ENCODE assay signal across 37 cellular contexts in the genomic region with DNA sequence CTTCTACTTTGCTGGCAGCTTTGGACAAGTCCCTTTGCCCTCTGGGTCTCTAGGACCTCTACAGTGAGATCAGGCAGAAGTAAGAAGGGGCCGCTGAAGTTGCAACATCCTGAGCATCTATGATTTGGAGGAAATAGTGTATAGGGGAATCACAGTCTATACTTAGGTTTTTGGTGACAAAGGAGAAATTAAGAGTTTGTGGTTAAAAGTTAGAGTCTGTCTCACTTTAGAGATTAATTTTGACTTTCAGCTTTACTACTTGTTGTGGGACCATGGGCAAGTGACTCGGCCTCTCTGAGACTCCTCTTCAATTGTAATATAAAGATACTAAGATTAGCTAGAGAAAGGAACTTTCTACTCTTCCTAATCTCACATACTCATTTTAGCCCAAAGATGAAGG. TPM values are rescaled to one million over a fixed set of nuclear protein-coding genes. Genes with fewer than 3 reads are reported as not detected.
"Had no signal": no experiment of that assay in that cellular context is flagged by ENCODE, and none has a peak within 500 bp of the region (broad histone marks: within the 10 kb centered on the region; RNA-seq: fewer than 3 reads in every experiment).

No MANE protein-coding gene starts in this region.

- H3K9me3 ChIP-seq: adrenal gland, body of pancreas, breast epithelium had no signal

- H3K4me2 ChIP-seq: KMS-11 had no signal

- H3K4me3 ChIP-seq: adrenal gland, body of pancreas, breast epithelium had no signal

- H3K27ac Mint-ChIP-seq: activated CD4-positive, alpha-beta T cell treated with anti-CD3 and anti-CD28 coated beads, Interleukin-2, amount 10 ng/mL, durations not matched to agents 7 days and 5 days; activated CD8-positive, alpha-beta T cell treated with anti-CD3 and anti-CD28 coated beads, Interleukin-2, amount 10 ng/mL, durations not matched to agents 7 days and 5 days; activated naive CD8-positive, alpha-beta T cell treated with anti-CD3 and anti-CD28 coated beads, Interleukin-2, amount 10 ng/mL, durations not matched to agents 7 days and 5 days had no signal

- DNase-seq: activated CD4-positive, alpha-beta T cell treated with anti-CD3 and anti-CD28 coated beads for 1 hour; activated CD4-positive, alpha-beta T cell treated with anti-CD3 and anti-CD28 coated beads, Interleukin-2, amount 10 ng/mL, durations not matched to agents 7 days and 5 days; activated CD4-positive, alpha-beta T cell treated with anti-CD3 and anti-CD28 coated beads, Interleukin-2, amount 50 U/mL, for 48 hours; activated CD4-positive, CD25-positive, alpha-beta regulatory T cell; activated CD8-positive, alpha-beta T cell treated with anti-CD3 and anti-CD28 coated beads, Interleukin-2, amount 10 ng/mL, durations not matched to agents 7 days and 5 days; activated effector memory CD4-positive, alpha-beta T cell treated with anti-CD3 and anti-CD28 coated beads, Interleukin-2, amount 50 U/mL, for 16 hours; activated naive CD4-positive, alpha-beta T cell; activated naive CD4-positive, alpha-beta T cell treated with anti-CD3 and anti-CD28 coated beads, Interleukin-2, amount 50 U/mL, for 16 hours; activated naive CD8-positive, alpha-beta T cell treated with anti-CD3 and anti-CD28 coated beads, Interleukin-2, amount 10 ng/mL, durations not matched to agents 7 days and 5 days; activated T-cell treated with anti-CD3 and anti-CD28 coated beads, Interleukin-2, amount 50 U/mL, for 4 hours; adrenal gland; body of pancreas; MM.1S; NCI-H1092 treated with DMSO at 0.1 percent for 48 hours; NCI-H1417; NCI-H146; NCI-H187; NCI-H2029 treated with DMSO at 0.1 percent for 48 hours; NCI-H2107; NCI-H2171; NCI-H510A; NCI-H526; NCI-H748 treated with DMSO at 0.1 percent for 48 hours; NK-92 treated with Interleukin-12 subunit alpha and Interleukin-12 subunit beta, amount 100 ng/mL, for 24 hours; SHP77; SW 1271; T-helper 1 cell; T-helper 2 cell; T-helper 9 cell; WERI-Rb-1 had no signal

- H3K36me3 ChIP-seq: adrenal gland, breast epithelium, WERI-Rb-1 had no signal

- H3K9ac ChIP-seq: KMS-11 had no signal

- H3K27ac ChIP-seq: adrenal gland, body of pancreas, breast epithelium, KMS-11, WERI-Rb-1 had no signal

- ATAC-seq: activated CD8-positive, alpha-beta T cell treated with anti-CD3 and anti-CD28 coated beads, Interleukin-2, amount 10 ng/mL, durations not matched to agents 7 days and 5 days; body of pancreas; Panc1 had no signal

- H3K4me1 ChIP-seq: breast epithelium had no signal

- H3K9me3 Mint-ChIP-seq: activated CD4-positive, alpha-beta T cell treated with anti-CD3 and anti-CD28 coated beads, Interleukin-2, amount 10 ng/mL, durations not matched to agents 7 days and 5 days; activated naive CD8-positive, alpha-beta T cell treated with anti-CD3 and anti-CD28 coated beads, Interleukin-2, amount 10 ng/mL, durations not matched to agents 7 days and 5 days; activated T-cell treated with anti-CD3 and anti-CD28 coated beads, Interleukin-2, amount 50 U/mL, for 4 hours had no signal

- H3K4me3 Mint-ChIP-seq: activated CD4-positive, alpha-beta T cell treated with anti-CD3 and anti-CD28 coated beads, Interleukin-2, amount 10 ng/mL, durations not matched to agents 7 days and 5 days; activated CD8-positive, alpha-beta T cell treated with anti-CD3 and anti-CD28 coated beads, Interleukin-2, amount 10 ng/mL, durations not matched to agents 7 days and 5 days; activated naive CD8-positive, alpha-beta T cell treated with anti-CD3 and anti-CD28 coated beads, Interleukin-2, amount 10 ng/mL, durations not matched to agents 7 days and 5 days; activated T-cell treated with anti-CD3 and anti-CD28 coated beads, Interleukin-2, amount 50 U/mL, for 4 hours had no signal

- H3K36me3 Mint-ChIP-seq: activated naive CD8-positive, alpha-beta T cell treated with anti-CD3 and anti-CD28 coated beads, Interleukin-2, amount 10 ng/mL, durations not matched to agents 7 days and 5 days had no signal

- H3K27me3 ChIP-seq: body of pancreas had no signal

RNA-seq across cellular contexts. Expression of gene LMX1A, which starts 33.1 kb away (rescaled TPM):
- total RNA-seq: activated CD4-positive, alpha-beta T cell treated with anti-CD3 and anti-CD28 coated beads, Interleukin-2, amount 10 ng/mL, durations not matched to agents 7 days and 5 days; activated CD8-positive, alpha-beta T cell treated with anti-CD3 and anti-CD28 coated beads, Interleukin-2, amount 10 ng/mL, durations not matched to agents 7 days and 5 days; activated naive CD8-positive, alpha-beta T cell treated with anti-CD3 and anti-CD28 coated beads, Interleukin-2, amount 10 ng/mL, durations not matched to agents 7 days and 5 days; activated T-cell treated with anti-CD3 and anti-CD28 coated beads, Interleukin-2, amount 50 U/mL, for 4 hours; adrenal gland; astrocyte; body of pancreas; LHCN-M2; RPMI7951; SK-MEL-5 had no signal

RNA-seq across cellular contexts. Expression of gene RXRG, which starts 55.3 kb away (rescaled TPM):
- total RNA-seq: activated CD4-positive, alpha-beta T cell treated with anti-CD3 and anti-CD28 coated beads, Interleukin-2, amount 10 ng/mL, durations not matched to agents 7 days and 5 days; activated CD8-positive, alpha-beta T cell treated with anti-CD3 and anti-CD28 coated beads, Interleukin-2, amount 10 ng/mL, durations not matched to agents 7 days and 5 days; activated naive CD8-positive, alpha-beta T cell treated with anti-CD3 and anti-CD28 coated beads, Interleukin-2, amount 10 ng/mL, durations not matched to agents 7 days and 5 days; activated T-cell treated with anti-CD3 and anti-CD28 coated beads, Interleukin-2, amount 50 U/mL, for 4 hours; astrocyte; LHCN-M2 had no signal
